Comparison of ENCODE assay signal across 17 cellular contexts in genomic region chr3:197507081-197507480, GRCh38. TPM values are rescaled to one million over a fixed set of nuclear protein-coding genes. Genes with fewer than 3 reads are reported as not detected.
DNase-seq lines count a peak whose midpoint lies in the region; ATAC-seq and TF ChIP-seq lines count a peak whose summit lies in the region.
"Had no signal": no experiment of that assay in that cellular context is flagged by ENCODE, and none has a peak within 500 bp of the region (broad histone marks: within the 10 kb centered on the region; RNA-seq: fewer than 3 reads in every experiment).

No MANE protein-coding gene starts in this region.

- H3K36me3 ChIP-seq in WERI-Rb-1 = no peaks in the 10 kb centered on the region

- intact Hi-C loops in Right ventricle myocardium superior (cut with DNase I) = loop anchor here (5.0 kb wide), 1 partner anchor 255 kb away; no protein-coding TSS in a partner anchor

- H3K9me3 ChIP-seq in WERI-Rb-1 (ENCODE audit: severe bottlenecking) = no peaks in the 10 kb centered on the region
- no peaks in the 10 kb centered on the region for H3K9me3 ChIP-seq in T-helper 17 cell (ENCODE audit: control insufficient read depth, low read length, poor library complexity, severe bottlenecking)
- H3K9me3 ChIP-seq: BE2C had no signal

- peak overlapping the region; percentile 84 for H3K27ac ChIP-seq in WERI-Rb-1
- H3K27ac ChIP-seq: KMS-11 had no signal

- no peaks in the 10 kb centered on the region for H3K27me3 ChIP-seq in WERI-Rb-1 (ENCODE audit: insufficient read depth, low read depth, severe bottlenecking)
- H3K27me3 ChIP-seq: BE2C had no signal

- TF ChIP-seq CTCF in WERI-Rb-1 (IDR thresholded peaks at IDR 0.05; ENCODE audit: low read depth, low read length) (no peak), glutamatergic neuron (IDR thresholded peaks at IDR 0.05; ENCODE audit: partially characterized antibody, unreplicated experiment) (no peak), type B pancreatic cell (conservative IDR thresholded peaks at IDR 0.05) (no peak)

- H3K36me3 Mint-ChIP-seq in glutamatergic neuron (ENCODE audit: unreplicated experiment) (no peaks in the 10 kb centered on the region), type B pancreatic cell (no peaks in the 10 kb centered on the region), T-helper 17 cell (ENCODE audit: low read depth) (no peaks in the 10 kb centered on the region)
- H3K36me3 Mint-ChIP-seq in activated T-cell treated with anti-CD3 and anti-CD28 coated beads, Interleukin-2, amount 50 U/mL, for 24 hours (ENCODE audit: low read depth) = peaks cover 18% of the 10 kb centered on the region

- H3K27me3 Mint-ChIP-seq in glutamatergic neuron (ENCODE audit: unreplicated experiment) (peaks cover 13% of the 10 kb centered on the region), type B pancreatic cell (peaks cover 3% of the 10 kb centered on the region), T-helper 17 cell (no peaks in the 10 kb centered on the region)
- no peaks in the 10 kb centered on the region for H3K27me3 Mint-ChIP-seq in activated T-cell treated with anti-CD3 and anti-CD28 coated beads, Interleukin-2, amount 50 U/mL, for 24 hours
- H3K27me3 Mint-ChIP-seq: CD4-positive, alpha-beta memory T cell had no signal

- peak overlapping the region; percentile 58 for H3K4me3 Mint-ChIP-seq in glutamatergic neuron (ENCODE audit: unreplicated experiment)
- no peak overlapping the region for H3K4me3 Mint-ChIP-seq in type B pancreatic cell
- H3K4me3 Mint-ChIP-seq in T-helper 17 cell = no peak overlapping the region
- H3K4me3 Mint-ChIP-seq in activated T-cell treated with anti-CD3 and anti-CD28 coated beads, Interleukin-2, amount 50 U/mL, for 24 hours = no peak overlapping the region
- H3K4me3 Mint-ChIP-seq: CD4-positive, alpha-beta memory T cell; GM23338 had no signal

- DNase-seq in M059J (ENCODE audit: low read depth) = peak; percentile 82
- peak; percentile 48 for DNase-seq in WERI-Rb-1
- DNase-seq in glutamatergic neuron = no peak
- DNase-seq in type B pancreatic cell (ENCODE audit: extremely low spot score, unreplicated experiment) = no peak
- DNase-seq in Right ventricle myocardium superior = no peak
- no peak for DNase-seq in T-helper 17 cell
- no peak for DNase-seq in activated T-cell treated with anti-CD3 and anti-CD28 coated beads, Interleukin-2, amount 50 U/mL, for 24 hours
- DNase-seq: BE2C; CD4-positive, alpha-beta memory T cell; GF-D8; NCI-H1092 treated with DMSO at 0.1 percent for 48 hours; NCI-H1694; NCI-H226; NCI-H69; OCI-M1 had no signal

- H3K4me3 ChIP-seq in WERI-Rb-1 (ENCODE audit: low read depth, low read length) = no peak overlapping the region
- H3K4me3 ChIP-seq: GM23338 had no signal

- ATAC-seq in Right ventricle myocardium superior (ENCODE audit: poor library complexity) (no peak), T-helper 17 cell (no peak)
- ATAC-seq: GM23338 had no signal

- H3K9me3 Mint-ChIP-seq in glutamatergic neuron (ENCODE audit: unreplicated experiment) (peaks cover 8% of the 10 kb centered on the region), type B pancreatic cell (no peaks in the 10 kb centered on the region)
- H3K9me3 Mint-ChIP-seq in activated T-cell treated with anti-CD3 and anti-CD28 coated beads, Interleukin-2, amount 50 U/mL, for 24 hours = no peaks in the 10 kb centered on the region
- H3K9me3 Mint-ChIP-seq: CD4-positive, alpha-beta memory T cell; GM23338 had no signal

- peaks cover 46% of the 10 kb centered on the region for H3K4me1 Mint-ChIP-seq in glutamatergic neuron (ENCODE audit: low read depth, unreplicated experiment)
- peaks cover 29% of the 10 kb centered on the region for H3K4me1 Mint-ChIP-seq in type B pancreatic cell (ENCODE audit: unreplicated experiment)
- peaks cover 4% of the 10 kb centered on the region for H3K4me1 Mint-ChIP-seq in T-helper 17 cell
- peaks cover 6% of the 10 kb centered on the region for H3K4me1 Mint-ChIP-seq in activated T-cell treated with anti-CD3 and anti-CD28 coated beads, Interleukin-2, amount 50 U/mL, for 24 hours (ENCODE audit: low read depth)

- H3K27ac Mint-ChIP-seq in glutamatergic neuron (ENCODE audit: unreplicated experiment) (peak overlapping the region; percentile 84), type B pancreatic cell (peak overlapping the region; percentile 13), T-helper 17 cell (no peak overlapping the region)
- H3K27ac Mint-ChIP-seq in activated T-cell treated with anti-CD3 and anti-CD28 coated beads, Interleukin-2, amount 50 U/mL, for 24 hours = no peak overlapping the region
- H3K27ac Mint-ChIP-seq: GM23338 had no signal

RNA-seq across cellular contexts. Expression of gene BDH1, which starts 48.7 kb away (rescaled TPM):
- total RNA-seq in M059J (2014; rRNA removed; shearing (Covaris generic)) = 12.4 and 24.7 TPM in 2 replicates
- total RNA-seq in glutamatergic neuron (ENCODE audit: unreplicated experiment) (19.4 TPM), type B pancreatic cell (ENCODE audit: low replicate concordance) (32.0 and 56.1 TPM in 2 replicates), Right ventricle myocardium superior (57.9 TPM), T-helper 17 cell (10 to 100 TPM; 20.7 to 22.4 TPM)

Comparison
In these comparisons a context has a peak if more than half of its experiments do, and no peak if none do; other contexts are left out.
1. DNase-seq: peak in M059J (single experiment) and WERI-Rb-1 (single experiment); none in glutamatergic neuron (single experiment), type B pancreatic cell (single experiment), Right ventricle myocardium superior (single experiment), T-helper 17 cell (0 of 3) and activated T-cell treated with anti-CD3 and anti-CD28 coated beads, Interleukin-2, amount 50 U/mL, for 24 hours (single experiment).
2. H3K27ac Mint-ChIP-seq: peak in glutamatergic neuron (single experiment) and type B pancreatic cell (single experiment); none in T-helper 17 cell (single experiment) and activated T-cell treated with anti-CD3 and anti-CD28 coated beads, Interleukin-2, amount 50 U/mL, for 24 hours (single experiment).